ENCODE assay signal across 1 cellular context in genomic region chr1:16894338-16894737, GRCh38. TPM values are rescaled to one million over a fixed set of nuclear protein-coding genes. Genes with fewer than 3 reads are reported as not detected.
"Had no signal": no experiment of that assay in that cellular context is flagged by ENCODE, and none has a peak within 500 bp of the region (broad histone marks: within the 10 kb centered on the region; RNA-seq: fewer than 3 reads in every experiment).

No MANE protein-coding gene starts in this region.

RNA-seq across cellular contexts. Expression of gene RNU1-2, which starts 1.4 kb away (rescaled TPM):
- polyA plus RNA-seq: thymus had no signal
